In genomic region chr17:38750044-38750311, GRCh38 we compare ENCODE assay signal across 8 cellular contexts.
DNase-seq lines count a peak whose midpoint lies in the region; ATAC-seq and TF ChIP-seq lines count a peak whose summit lies in the region.

No MANE protein-coding gene starts in this region.

- no peaks in the 10 kb centered on the region for H3K36me3 ChIP-seq in mucosa of stomach (ENCODE audit: control insufficient read depth, insufficient read depth, low read length)

- peaks cover 48% of the 10 kb centered on the region for H3K27me3 Mint-ChIP-seq in central memory CD8-positive, alpha-beta T cell

- H3K4me3 ChIP-seq in HL-60 (replicated peaks; ENCODE audit: insufficient read depth, low read length) (peak overlapping the region; percentile 52), mucosa of stomach (ENCODE audit: low read length) (peak overlapping the region; percentile 62)

- H3K9me3 Mint-ChIP-seq in central memory CD8-positive, alpha-beta T cell: no peaks in the 10 kb centered on the region

- peaks cover 58% of the 10 kb centered on the region for H3K4me1 Mint-ChIP-seq in central memory CD8-positive, alpha-beta T cell

- no peak for TF ChIP-seq CTCF in 22Rv1 (IDR thresholded peaks at IDR 0.05)
- TF ChIP-seq CTCF in HL-60 (IDR thresholded peaks at IDR 0.05; ENCODE audit: insufficient read depth, low read length): no peak

- H3K4me3 Mint-ChIP-seq in central memory CD8-positive, alpha-beta T cell: peak overlapping the region; percentile 93

- DNase-seq in HL-60 (ENCODE audit: low read depth in 1 of 2, low spot score in 1 of 2): no peak
- DNase-seq in central memory CD8-positive, alpha-beta T cell (ENCODE audit: low spot score in 2 of 2): no peak
- no peak for DNase-seq in iPS-NIHi11 (ENCODE audit: low spot score)
- DNase-seq in C1 segment of cervical spinal cord (lab: John Stamatoyannopoulos, UW): no peak

- peak overlapping the region; percentile 59 for H3K9ac ChIP-seq in mucosa of stomach (ENCODE audit: low read length)

- peak overlapping the region; percentile 99 for H3K27ac ChIP-seq in 22Rv1
- H3K27ac ChIP-seq in HL-60 (replicated peaks): no peak overlapping the region

- peaks cover 35% of the 10 kb centered on the region for H3K4me1 ChIP-seq in mucosa of stomach (ENCODE audit: control insufficient read depth, insufficient read depth, low read length)

- H3K9me3 ChIP-seq in mucosa of stomach (ENCODE audit: control insufficient read depth, low read length): no peaks in the 10 kb centered on the region

- peaks cover 33% of the 10 kb centered on the region for H3K36me3 Mint-ChIP-seq in central memory CD8-positive, alpha-beta T cell (ENCODE audit: insufficient read depth)

- ATAC-seq in central memory CD8-positive, alpha-beta T cell (replicated peaks; ENCODE audit: extremely low read depth, poor library complexity, severe bottlenecking): no peak
- ATAC-seq in GM18907 (IDR thresholded peaks at IDR 0.05; ENCODE audit: unreplicated experiment) (no peak), HG03457 (IDR thresholded peaks at IDR 0.05; ENCODE audit: unreplicated experiment) (no peak)

- H3K27ac Mint-ChIP-seq in central memory CD8-positive, alpha-beta T cell (ENCODE audit: low read depth): no peak overlapping the region

- peaks cover 42% of the 10 kb centered on the region for H3K27me3 ChIP-seq in HL-60 (ENCODE audit: insufficient read depth, poor library complexity, severe bottlenecking)
- H3K27me3 ChIP-seq in mucosa of stomach (ENCODE audit: control insufficient read depth, insufficient read depth, low read length): no peaks in the 10 kb centered on the region
